1 cellular context compared by ENCODE assay signal in genomic region chr10:96124230-96125141, GRCh38.
TF ChIP-seq lines count a peak whose summit lies in the region.

No MANE protein-coding gene starts in this region.

TF ChIP-seq in HepG2, 621 proteins besides CTCF, POLR2A, EP300 and RAD21 (continued from another document and continues in another):
- TF ChIP-seq HNF1A (IDR thresholded peaks at IDR 0.05; ENCODE audit: low read depth) (peak; percentile 35; the same call in 1 of the 2 replicates), HNF1A (CRISPR knock-in tag; IDR thresholded peaks at IDR 0.05; ENCODE audit: borderline replicate concordance) (peak; percentile 56; the same call in 1 of the 2 replicates), FOXA3 (CRISPR knock-in tag; IDR thresholded peaks at IDR 0.05) (peak; percentile 36), ZNF709 (CRISPR knock-in tag; IDR thresholded peaks at IDR 0.05) (no peak), KMT2A (CRISPR knock-in tag; IDR thresholded peaks at IDR 0.05) (no peak), KDM5A (IDR thresholded peaks at IDR 0.05; ENCODE audit: borderline replicate concordance, low read length) (peak; percentile 43; the same call in 1 of the 2 replicates), HMGXB3 (CRISPR knock-in tag; IDR thresholded peaks at IDR 0.05; ENCODE audit: borderline replicate concordance) (peak; percentile 76), ZNF281 (CRISPR knock-in tag; IDR thresholded peaks at IDR 0.05; ENCODE audit: borderline replicate concordance) (peak; percentile 98), JUNB (CRISPR knock-in tag; IDR thresholded peaks at IDR 0.05; ENCODE audit: borderline replicate concordance) (no peak), ZNF274 (CRISPR knock-in tag; IDR thresholded peaks at IDR 0.05) (peak; percentile 24; the same call in 1 of the 2 replicates), ZSCAN30 (CRISPR knock-in tag; IDR thresholded peaks at IDR 0.05) (no peak; the same call in 1 of the 2 replicates), ZNF451 (CRISPR knock-in tag; IDR thresholded peaks at IDR 0.05) (no peak), BRD4 (CRISPR knock-in tag; IDR thresholded peaks at IDR 0.05) (peak; percentile 72), ZNF614 (CRISPR knock-in tag; IDR thresholded peaks at IDR 0.05; ENCODE audit: borderline replicate concordance) (no peak), ZNF232 (CRISPR knock-in tag; IDR thresholded peaks at IDR 0.05; ENCODE audit: borderline replicate concordance) (no peak), MBD4 (IDR thresholded peaks at IDR 0.05; ENCODE audit: borderline replicate concordance, low read length) (no peak), ETV5 (CRISPR knock-in tag; IDR thresholded peaks at IDR 0.05; ENCODE audit: borderline replicate concordance) (0 out of 2 replicates have a peak, but pooled peaks have one; percentile 19), THYN1 (CRISPR knock-in tag; IDR thresholded peaks at IDR 0.05; ENCODE audit: borderline replicate concordance, low read depth) (no peak), GABPA (IDR thresholded peaks at IDR 0.05; ENCODE audit: low read depth, low read length) (no peak), GABPA (CRISPR knock-in tag; IDR thresholded peaks at IDR 0.05; ENCODE audit: low read depth) (peak; percentile 37), ZNF720 (CRISPR knock-in tag; IDR thresholded peaks at IDR 0.05) (no peak), SOX6 (IDR thresholded peaks at IDR 0.05) (no peak), SOX6 (CRISPR knock-in tag; IDR thresholded peaks at IDR 0.05) (peak; percentile 70), MED8 (CRISPR knock-in tag; IDR thresholded peaks at IDR 0.05; ENCODE audit: insufficient replicate concordance) (no peak), ATF5 (CRISPR knock-in tag; IDR thresholded peaks at IDR 0.05; ENCODE audit: low read depth) (no peak), IRX3 (CRISPR knock-in tag; IDR thresholded peaks at IDR 0.05; ENCODE audit: borderline replicate concordance, low read depth) (no peak), DPF2 (CRISPR knock-in tag; IDR thresholded peaks at IDR 0.05; ENCODE audit: borderline replicate concordance, low read depth) (0 out of 2 replicates have a peak, but pooled peaks have one; percentile 21), ZNF660 (CRISPR knock-in tag; IDR thresholded peaks at IDR 0.05; ENCODE audit: borderline replicate concordance, low read depth) (no peak), SOX13 (IDR thresholded peaks at IDR 0.05) (no peak), SOX13 (CRISPR knock-in tag; conservative IDR thresholded peaks at IDR 0.05 in 1 of 2, IDR thresholded peaks at IDR 0.05 in 1 of 2) (peak in 1 of 2 experiments; percentile 27; a peak in 1 of 4 replicates), SMYD3 (CRISPR knock-in tag; IDR thresholded peaks at IDR 0.05) (0 out of 2 replicates have a peak, but pooled peaks have one; percentile 19), ZNF883 (CRISPR knock-in tag; IDR thresholded peaks at IDR 0.05; ENCODE audit: not compliant biosample characterization) (peak; percentile 32), BORCS8-MEF2B (CRISPR knock-in tag; IDR thresholded peaks at IDR 0.05) (peak; percentile 72), ZNF703 (CRISPR knock-in tag; IDR thresholded peaks at IDR 0.05; ENCODE audit: borderline replicate concordance) (no peak), EED (CRISPR knock-in tag; IDR thresholded peaks at IDR 0.05) (no peak), ZNF891 (CRISPR knock-in tag; IDR thresholded peaks at IDR 0.05) (no peak), PRDM10 (CRISPR knock-in tag; IDR thresholded peaks at IDR 0.05; ENCODE audit: low read depth) (no peak), NFKB2 (CRISPR knock-in tag; IDR thresholded peaks at IDR 0.05; ENCODE audit: borderline replicate concordance) (0 out of 2 replicates have a peak, but pooled peaks have one; percentile 33), ZBTB4 (CRISPR knock-in tag; IDR thresholded peaks at IDR 0.05; ENCODE audit: borderline replicate concordance) (peak; percentile 77; the same call in 1 of the 2 replicates), EZH2 (conservative IDR thresholded peaks at IDR 0.05; ENCODE audit: low read depth, low read length) (no peak), MYC (CRISPR knock-in tag; IDR thresholded peaks at IDR 0.05; ENCODE audit: borderline replicate concordance) (no peak), HNF4G (IDR thresholded peaks at IDR 0.05; ENCODE audit: borderline replicate concordance, low read depth, low read length) (no peak), HNF4G (CRISPR knock-in tag; IDR thresholded peaks at IDR 0.05; ENCODE audit: borderline replicate concordance, low read depth) (no peak), ZFY (CRISPR knock-in tag; IDR thresholded peaks at IDR 0.05) (no peak), ZNF782 (CRISPR knock-in tag; IDR thresholded peaks at IDR 0.05; ENCODE audit: borderline replicate concordance) (no peak)
